Comparison of ENCODE assay signal across 10 cellular contexts in the genomic region with DNA sequence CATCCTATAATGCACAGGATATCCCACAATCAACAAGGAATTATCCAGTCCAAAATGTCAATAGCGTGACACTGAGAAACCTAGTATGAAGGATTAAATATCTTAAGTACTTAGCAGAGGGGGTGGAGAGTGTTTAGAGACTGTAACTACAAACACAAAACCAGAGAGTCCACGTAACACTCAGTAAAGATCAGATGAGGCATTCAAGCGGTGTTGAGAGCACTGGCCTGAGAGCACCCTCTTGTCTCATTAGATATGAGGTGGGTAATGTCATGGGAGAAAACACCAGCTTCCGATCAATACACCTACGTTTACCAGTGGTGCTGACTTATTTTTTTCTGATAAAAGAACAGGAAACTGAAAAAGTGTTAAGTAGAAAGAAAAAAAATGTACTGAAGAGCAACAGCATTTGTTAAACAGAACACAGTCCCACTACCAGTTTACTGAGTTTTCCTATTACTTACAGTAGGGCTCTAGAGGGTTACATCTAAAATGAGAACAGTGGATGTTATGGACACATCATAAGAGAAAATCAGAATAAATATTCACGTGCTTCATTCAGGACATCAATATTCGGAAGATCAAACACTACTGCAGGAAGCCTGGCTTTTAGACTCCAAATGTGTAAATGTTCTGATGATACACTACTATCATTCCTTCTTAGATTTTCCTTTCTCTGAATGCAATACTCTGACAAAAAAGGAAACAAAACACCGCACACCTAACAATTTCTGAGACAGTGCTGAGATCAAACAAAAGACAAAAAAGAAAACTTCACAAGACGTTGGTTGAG. TPM values are rescaled to one million over a fixed set of nuclear protein-coding genes. Genes with fewer than 3 reads are reported as not detected.
DNase-seq lines count a peak whose midpoint lies in the region; ATAC-seq and TF ChIP-seq lines count a peak whose summit lies in the region.
"Had no signal": no experiment of that assay in that cellular context is flagged by ENCODE, and none has a peak within 500 bp of the region (broad histone marks: within the 10 kb centered on the region; RNA-seq: fewer than 3 reads in every experiment).

No MANE protein-coding gene starts in this region.

- in situ Hi-C loops in Panc1 (cut with HindIII; ENCODE audit: low pct_unique_long_range_greater_than_20kb, low sequenced_read_pairs) = no loop called here

- intact Hi-C loops in Panc1 (cut with micrococcal nuclease; ENCODE audit: unreplicated experiment) = no loop called here
- intact Hi-C loops in dorsolateral prefrontal cortex (cut with DNase I) = loop anchor here in 1 of 2 donors (5.0 kb wide), 1 partner anchor 184 kb away; a partner anchor contains a TSS

- CTCF ChIA-PET in Panc1 (lab: Charles Lee) = no interaction called here

- H3K27ac ChIP-seq in Panc1 (ENCODE audit: low read length) (no peak overlapping the region), dorsolateral prefrontal cortex (peak overlapping the region in 14 of 59 donors; percentile 2 to 90 (median 26))
- H3K27ac ChIP-seq: 22Rv1 had no signal

- no peak for ATAC-seq in Panc1

- peak; percentile 25 for DNase-seq in DMS 273 (lab: John Stamatoyannopoulos, UW; ENCODE audit: unreplicated experiment)
- no peak for DNase-seq in DMS 273 treated with DMSO at 0.1 percent for 48 hours (lab: John Stamatoyannopoulos, UW)
- no peak for DNase-seq in Panc1 (ENCODE audit: low read depth, low spot score)
- DNase-seq in dorsolateral prefrontal cortex = no peak
- DNase-seq in stimulated activated CD4-positive, alpha-beta T cell treated with anti-CD3 and anti-CD28 coated beads, Interleukin-4, amount 100 ng/mL, for 4 hours = peak; percentile 4 to 61
- DNase-seq in anterior cingulate cortex (lab: John Stamatoyannopoulos, UW) = no peak
- DNase-seq in NCI-H226 = no peak
- no peak for DNase-seq in effector CD8-positive, alpha-beta T cell (lab: John Stamatoyannopoulos, UW)
- DNase-seq: activated gamma-delta T cell treated with Interleukin-2 at 50 U/mL for 16 hours had no signal

- BruUV-seq in Panc1 (replicated peaks; lab: Mats Ljungman, UMichigan) = TSS peak; percentile 61

- H3K9me3 ChIP-seq in Panc1 (ENCODE audit: control insufficient read depth, insufficient read depth, low read depth, low read length) = no peaks in the 10 kb centered on the region

- H3K4me3 ChIP-seq in Panc1 (ENCODE audit: low read depth in 2 of 2, low read length in 2 of 2) (no peak overlapping the region), dorsolateral prefrontal cortex (peak overlapping the region in 50 of 59 donors; percentile 10 to 90 (median 80))

- H3K27me3 ChIP-seq in Panc1 (ENCODE audit: control insufficient read depth, insufficient read depth, low read length) (peaks cover 8% of the 10 kb centered on the region), dorsolateral prefrontal cortex (no peaks in the 10 kb centered on the region)

- TF ChIP-seq CTCF in Panc1 (IDR thresholded peaks at IDR 0.05) = no peak
- no peak for TF ChIP-seq CTCF in dorsolateral prefrontal cortex (IDR thresholded peaks at IDR 0.05 in 54 of 56, conservative IDR thresholded peaks at IDR 0.05 in 2 of 56; ENCODE audit: low read depth in 1 of 56, partially characterized antibody in 56 of 56)

- H3K4me1 ChIP-seq in Panc1 (ENCODE audit: control insufficient read depth, insufficient read depth, low read length) = peaks cover 14% of the 10 kb centered on the region

- POLR2A ChIA-PET in Panc1 (lab: Charles Lee) = no interaction called here

- H3K36me3 ChIP-seq in Panc1 (ENCODE audit: control insufficient read depth, insufficient read depth, low read length) = no peaks in the 10 kb centered on the region

RNA-seq across cellular contexts. Expression of a gene that starts 2.1 kb away (rescaled TPM):
- total RNA-seq in Panc1 (2021; ENCODE audit: unreplicated experiment) (8.7 TPM), dorsolateral prefrontal cortex (10 to 100 TPM; 13.9 to 52.2 (median 26.9) TPM)
- 3.9 TPM for polyA plus RNA-seq in Panc1 (2012; ENCODE audit: insufficient read length)

Comparison
In these comparisons a context has a peak if more than half of its experiments do, and no peak if none do; other contexts are left out.
1. DNase-seq: peak in DMS 273 (single experiment) and stimulated activated CD4-positive, alpha-beta T cell treated with anti-CD3 and anti-CD28 coated beads, Interleukin-4, amount 100 ng/mL, for 4 hours (2 of 2); none in DMS 273 treated with DMSO at 0.1 percent for 48 hours (single experiment), Panc1 (single experiment), dorsolateral prefrontal cortex (0 of 10), anterior cingulate cortex (0 of 58), NCI-H226 (single experiment) and effector CD8-positive, alpha-beta T cell (single experiment).
2. H3K4me3 ChIP-seq: peak in dorsolateral prefrontal cortex (50 of 59); none in Panc1 (0 of 2).